In genomic region chr12:132641811-132642650, GRCh38 we compare ENCODE assay signal across 1 cellular context.
TF ChIP-seq lines count a peak whose summit lies in the region.

No MANE protein-coding gene starts in this region.

TF ChIP-seq in endothelial cell of umbilical vein, 7 proteins besides CTCF, POLR2A, EP300 and RAD21 (continued from another document):
- no peak for TF ChIP-seq MAX (IDR thresholded peaks at IDR 0.05; ENCODE audit: insufficient read depth, insufficient read length)
TF ChIP-seq in endothelial cell of umbilical vein: peak in this region for 0.
